ENCODE assay signal across 11 cellular contexts in the genomic region with DNA sequence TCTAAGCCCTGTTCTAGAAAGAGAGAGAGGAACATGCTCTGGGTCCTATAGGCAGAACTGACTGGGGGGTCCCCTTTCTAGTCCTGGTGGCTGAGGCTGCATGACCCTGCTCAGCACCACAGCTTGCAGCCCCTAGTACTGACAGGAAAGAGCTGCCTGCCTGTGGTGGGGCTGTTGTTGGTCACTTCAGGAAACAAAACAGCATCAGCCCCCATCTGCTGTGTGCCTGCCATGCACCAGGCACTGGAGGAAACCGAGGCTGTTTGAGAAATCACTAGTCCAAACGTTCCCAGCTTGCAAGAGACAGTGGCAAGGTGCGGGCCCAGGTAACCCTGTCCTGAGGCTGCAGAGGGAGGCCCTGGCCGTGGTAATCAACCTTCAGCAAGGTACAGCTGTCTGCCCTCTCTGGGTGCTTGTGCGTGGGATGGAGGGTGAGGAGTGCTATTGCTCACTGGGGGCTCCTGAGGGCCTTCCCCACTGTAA.
DNase-seq lines count a peak whose midpoint lies in the region; ATAC-seq, FAIRE-seq and TF ChIP-seq lines count a peak whose summit lies in the region.
"Had no signal": no experiment of that assay in that cellular context is flagged by ENCODE, and none has a peak within 500 bp of the region (broad histone marks: within the 10 kb centered on the region; RNA-seq: fewer than 3 reads in every experiment).

No MANE protein-coding gene starts in this region.

- no peak overlapping the region; the same call in 1 of the 2 replicates for H3K27ac ChIP-seq in WERI-Rb-1

- TF ChIP-seq CTCF in GM10248 (IDR thresholded peaks at IDR 0.05; ENCODE audit: control extremely low read depth, extremely low read depth, low read depth, missing control alignments) (no peak), WERI-Rb-1 (IDR thresholded peaks at IDR 0.05; ENCODE audit: low read depth, low read length) (no peak)

- POLR2A ChIA-PET in GM10248 (lab: Yijun Ruan, JAX): no interaction called here

- no peak overlapping the region for H3K4me3 ChIP-seq in WERI-Rb-1 (ENCODE audit: low read depth, low read length)
- H3K4me3 ChIP-seq: gastrocnemius medialis had no signal

- CTCF ChIA-PET in GM10248 (lab: Yijun Ruan, JAX): interaction anchor here (1.1 to 12.8 kb wide), 12 partner anchors 11 to 91 kb away, joined by 3 to 163 read pairs (median 5); no protein-coding TSS in a partner anchor

- FAIRE-seq in GM19239 (lab: Jason Lieb, UNC): peak; percentile 4
- FAIRE-seq: colon had no signal

- H3K9me3 ChIP-seq in WERI-Rb-1 (ENCODE audit: severe bottlenecking): no peaks in the 10 kb centered on the region
- H3K9me3 ChIP-seq: gastrocnemius medialis had no signal

- no peaks in the 10 kb centered on the region for H3K27me3 ChIP-seq in WERI-Rb-1 (ENCODE audit: insufficient read depth, low read depth, severe bottlenecking)
- H3K27me3 ChIP-seq: gastrocnemius medialis had no signal

- DNase-seq in GM10248 (ENCODE audit: extremely low spot score) (peak; percentile 45), GM19239 (ENCODE audit: insufficient read length, low spot score) (no peak), UCSD-AML1 (lab: John Stamatoyannopoulos, UW; ENCODE audit: unreplicated experiment) (peak; percentile 41), amniotic stem cell (lab: John Stamatoyannopoulos, UW) (no peak), WERI-Rb-1 (no peak), cerebellum (ENCODE audit: low spot score) (no peak)
- DNase-seq: gastrocnemius medialis, NCI-H2171 treated with DMSO at 0.1 percent for 48 hours had no signal

- ATAC-seq in HG03045 (IDR thresholded peaks at IDR 0.05; ENCODE audit: unreplicated experiment) (peak; percentile 47), HG02885 (IDR thresholded peaks at IDR 0.05; ENCODE audit: poor library complexity, unreplicated experiment) (no peak)
- ATAC-seq: gastrocnemius medialis had no signal

- peaks cover 64% of the 10 kb centered on the region for H3K36me3 ChIP-seq in WERI-Rb-1
- H3K36me3 ChIP-seq: gastrocnemius medialis had no signal

Comparison
In these comparisons a context has a peak if more than half of its experiments do, and no peak if none do; other contexts are left out.
1. DNase-seq: peak in GM10248 (single experiment) and UCSD-AML1 (single experiment); none in GM19239 (single experiment), amniotic stem cell (single experiment), WERI-Rb-1 (single experiment) and cerebellum (single experiment).